Comparison of ENCODE assay signal across 8 cellular contexts in genomic region chr12:56189918-56190694, GRCh38. TPM values are rescaled to one million over a fixed set of nuclear protein-coding genes. Genes with fewer than 3 reads are reported as not detected.
DNase-seq lines count a peak whose midpoint lies in the region; ATAC-seq and TF ChIP-seq lines count a peak whose summit lies in the region.

No MANE protein-coding gene starts in this region.

- H3K27me3 ChIP-seq in Loucy (ENCODE audit: insufficient read depth, low read length, poor library complexity, severe bottlenecking) (no peaks in the 10 kb centered on the region), RWPE2 (ENCODE audit: insufficient read depth, poor library complexity, severe bottlenecking) (no peaks in the 10 kb centered on the region)

- peak overlapping the region; percentile 91 to 99 (median 99) for H3K27ac Mint-ChIP-seq in nephron

- H3K4me3 ChIP-seq in Loucy (ENCODE audit: low read length, poor library complexity, severe bottlenecking): peak overlapping the region; percentile 85
- peak overlapping the region; percentile 81 for H3K4me3 ChIP-seq in RWPE2 (ENCODE audit: severe bottlenecking)
- H3K4me3 ChIP-seq in fibroblast of villous mesenchyme (ENCODE audit: low read depth, low read length): peak overlapping the region; percentile 87

- no peaks in the 10 kb centered on the region for H3F3A ChIP-seq in Loucy (ENCODE audit: low read depth)

- peaks cover 20% of the 10 kb centered on the region for H3K4me1 Mint-ChIP-seq in nephron

- peak; percentile 96 for DNase-seq in Caki2 (ENCODE audit: low read depth)
- DNase-seq in RWPE2 (ENCODE audit: low spot score): peak; percentile 74
- peak; percentile 92 for DNase-seq in activated effector memory CD4-positive, alpha-beta T cell treated with anti-CD3 and anti-CD28 coated beads, Interleukin-2, amount 50 U/mL, for 16 hours
- DNase-seq in fibroblast of villous mesenchyme (ENCODE audit: low read depth): peak; percentile 82
- peak; percentile 55 to 79 (median 70) for DNase-seq in stimulated activated naive CD4-positive, alpha-beta T cell (lab: John Stamatoyannopoulos, UW)

- peak overlapping the region; percentile 82 for H2AFZ ChIP-seq in Loucy (ENCODE audit: low read length)

- peak overlapping the region; percentile 80 for H3K27ac ChIP-seq in RWPE2 (ENCODE audit: poor library complexity, severe bottlenecking)

- peak; percentile 36 for ATAC-seq in GM21825 (IDR thresholded peaks at IDR 0.05; ENCODE audit: unreplicated experiment)
- peak; percentile 62 for ATAC-seq in RWPE2 (ENCODE audit: low read depth)

- H3K36me3 ChIP-seq in Loucy (ENCODE audit: insufficient read depth, low read length) (peaks cover 8% of the 10 kb centered on the region; the same call in 1 of the 2 replicates), RWPE2 (ENCODE audit: low read depth) (peaks cover 27% of the 10 kb centered on the region)

- peak overlapping the region; percentile 94 for H3K9ac ChIP-seq in Loucy (ENCODE audit: low read depth, low read length, poor library complexity, severe bottlenecking)

- H3K4me3 Mint-ChIP-seq in nephron: peak overlapping the region; percentile 95 to 99 (median 97)

- in situ Hi-C loops in Caki2 (cut with HindIII; ENCODE audit: low pct_unique_long_range_greater_than_20kb, low sequenced_read_pairs): no loop called here

- H4K20me1 ChIP-seq in Loucy (ENCODE audit: insufficient read depth, low read length, poor library complexity, severe bottlenecking): peaks cover 30% of the 10 kb centered on the region

- TF ChIP-seq CTCF in Loucy (conservative IDR thresholded peaks at IDR 0.05; ENCODE audit: low read length): no peak
- TF ChIP-seq CTCF in RWPE2 (IDR thresholded peaks at IDR 0.05; ENCODE audit: poor library complexity, severe bottlenecking): no peak
- no peak for TF ChIP-seq CTCF in fibroblast of villous mesenchyme (IDR thresholded peaks at IDR 0.05; ENCODE audit: insufficient read depth, low read depth, low read length)
- peak in 2 of 3 experiments; percentile 15 to 22 for TF ChIP-seq CTCF in nephron (IDR thresholded peaks at IDR 0.05; ENCODE audit: unreplicated experiment in 3 of 3)

- no peaks in the 10 kb centered on the region for H3K9me2 ChIP-seq in Loucy (replicated peaks; ENCODE audit: low read depth, low read length)

- H3K9me3 Mint-ChIP-seq in nephron: no peaks in the 10 kb centered on the region

- H3K36me3 Mint-ChIP-seq in nephron (ENCODE audit: low read depth): peaks cover 13% of the 10 kb centered on the region

- H3K27me3 Mint-ChIP-seq in nephron (ENCODE audit: low read depth): no peaks in the 10 kb centered on the region

- H3K4me2 ChIP-seq in Loucy (ENCODE audit: low read depth, low read length, poor library complexity, severe bottlenecking): peak overlapping the region; percentile 72

- H3K9me3 ChIP-seq in Loucy (ENCODE audit: insufficient read depth, low read depth, low read length) (no peaks in the 10 kb centered on the region), RWPE2 (ENCODE audit: severe bottlenecking) (no peaks in the 10 kb centered on the region)

- H3K79me2 ChIP-seq in Loucy (ENCODE audit: insufficient read depth, low read length): peaks cover 42% of the 10 kb centered on the region

- peaks cover 25% of the 10 kb centered on the region for H3K4me1 ChIP-seq in Loucy (ENCODE audit: insufficient read depth, low read length, poor library complexity, severe bottlenecking)
- peaks cover 7% of the 10 kb centered on the region for H3K4me1 ChIP-seq in RWPE2 (ENCODE audit: insufficient read depth, poor library complexity, severe bottlenecking)

RNA-seq across cellular contexts. Expression of gene SMARCC2, which starts 0.8 kb away (rescaled TPM):
- total RNA-seq in Caki2 (2014; rRNA removed; shearing (Covaris generic); ENCODE audit: low replicate concordance): 19.3 and 27.0 TPM in 2 replicates
- total RNA-seq in fibroblast of villous mesenchyme: 44.8 and 67.8 TPM in 2 replicates

RNA-seq across cellular contexts. Expression of gene RNF41, which starts 31.6 kb away (rescaled TPM):
- total RNA-seq in Caki2 (2014; rRNA removed; shearing (Covaris generic); ENCODE audit: low replicate concordance): 83.0 and 119 TPM in 2 replicates
- total RNA-seq in fibroblast of villous mesenchyme: 112 and 131 TPM in 2 replicates

RNA-seq across cellular contexts. Expression of gene MYL6, which starts 31.9 kb away (rescaled TPM):
- total RNA-seq in Caki2 (2014; rRNA removed; shearing (Covaris generic); ENCODE audit: low replicate concordance): 3,263 and 3,510 TPM in 2 replicates
- total RNA-seq in fibroblast of villous mesenchyme: 2,015 and 2,412 TPM in 2 replicates

RNA-seq across cellular contexts. Expression of gene NABP2, which starts 34.0 kb away (rescaled TPM):
- 162 and 187 TPM in 2 replicates for total RNA-seq in Caki2 (2014; rRNA removed; shearing (Covaris generic); ENCODE audit: low replicate concordance)
- total RNA-seq in fibroblast of villous mesenchyme: 23.3 and 28.0 TPM in 2 replicates

RNA-seq across cellular contexts. Expression of gene MYL6B, which starts 37.7 kb away (rescaled TPM):
- 216 and 250 TPM in 2 replicates for total RNA-seq in Caki2 (2014; rRNA removed; shearing (Covaris generic); ENCODE audit: low replicate concordance)
- total RNA-seq in fibroblast of villous mesenchyme: 68.2 and 70.9 TPM in 2 replicates

Comparison
In these comparisons a context has a peak if more than half of its experiments do, and no peak if none do; other contexts are left out.
1. Peak in every context shown above with its lines: DNase-seq, ATAC-seq, H3K4me3 ChIP-seq and H3K27ac ChIP-seq.
2. CTCF ChIP-seq: peak in nephron (2 of 3); none in Loucy (single experiment), RWPE2 (single experiment) and fibroblast of villous mesenchyme (single experiment).